Comparison of ENCODE assay signal across 1 cellular context in the genomic region with DNA sequence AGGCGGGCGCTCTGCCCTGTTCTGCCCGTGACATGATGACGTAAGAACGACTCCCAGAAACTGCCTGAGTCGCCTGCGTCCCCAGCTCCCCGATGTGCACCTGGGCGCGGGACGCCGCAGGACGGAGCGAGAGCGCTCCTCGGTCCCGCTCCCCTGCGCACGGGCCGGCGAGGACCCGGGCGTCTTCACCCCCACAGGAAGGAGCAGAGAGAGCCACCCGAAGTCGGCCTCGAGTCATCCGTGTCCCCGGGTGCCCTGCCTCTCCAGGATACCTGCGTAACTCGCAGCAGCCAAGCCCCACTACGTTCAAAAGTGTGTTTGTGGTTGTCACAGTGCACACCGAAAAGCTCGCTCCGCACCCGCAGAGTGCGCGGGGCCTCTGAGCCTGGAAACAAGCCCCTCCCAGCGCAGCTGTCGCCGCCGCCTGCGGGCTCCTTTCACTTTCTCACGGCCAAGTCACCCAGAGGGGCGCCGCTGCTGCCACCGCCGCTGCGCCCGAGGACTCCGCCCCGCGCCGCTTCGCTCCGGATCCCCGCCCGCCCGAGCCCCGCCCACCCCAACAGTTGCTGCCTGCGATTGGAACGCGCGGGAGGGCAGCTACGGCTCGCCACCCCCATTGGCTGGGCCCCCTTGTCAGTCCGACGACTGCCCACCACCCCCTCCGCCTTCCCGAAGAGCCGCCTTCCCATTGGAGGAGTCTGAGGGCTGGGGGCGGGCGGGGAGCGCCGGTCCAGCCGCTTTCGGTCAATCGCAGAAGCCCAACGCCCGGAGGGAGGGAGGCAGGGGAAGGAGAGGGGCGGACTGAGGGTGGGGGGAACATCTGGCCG.
TF ChIP-seq lines count a peak whose summit lies in the region.

No MANE protein-coding gene starts in this region.

TF ChIP-seq in HepG2, 621 proteins besides CTCF, POLR2A, EP300 and RAD21 (continued from another document and continues in another):
- TF ChIP-seq ARID3A (IDR thresholded peaks at IDR 0.05; ENCODE audit: low read depth, low read length) (no peak), CREB1 (IDR thresholded peaks at IDR 0.05) (peak; percentile 84), CREB1 (CRISPR knock-in tag; IDR thresholded peaks at IDR 0.05) (0 out of 2 replicates have a peak, but pooled peaks have one; percentile 3), ZNF207 (IDR thresholded peaks at IDR 0.05; ENCODE audit: borderline replicate concordance) (no peak), ZNF296 (CRISPR knock-in tag; conservative IDR thresholded peaks at IDR 0.05) (no peak), ZNF431 (CRISPR knock-in tag; IDR thresholded peaks at IDR 0.05; ENCODE audit: borderline replicate concordance, low read depth) (no peak), ZSCAN9 (CRISPR knock-in tag; IDR thresholded peaks at IDR 0.05; ENCODE audit: borderline replicate concordance) (no peak), HOXA9 (CRISPR knock-in tag; IDR thresholded peaks at IDR 0.05; ENCODE audit: borderline replicate concordance) (peak; percentile 86; the same call in 1 of the 2 replicates), ZNF383 (CRISPR knock-in tag; IDR thresholded peaks at IDR 0.05; ENCODE audit: borderline replicate concordance) (no peak), TOE1 (CRISPR knock-in tag; IDR thresholded peaks at IDR 0.05) (no peak), ZNF652 (CRISPR knock-in tag; IDR thresholded peaks at IDR 0.05; ENCODE audit: borderline replicate concordance, low read depth) (no peak), SPEN (CRISPR knock-in tag; IDR thresholded peaks at IDR 0.05; ENCODE audit: low read depth) (peak; percentile 68; the same call in 1 of the 2 replicates), NCOR1 (IDR thresholded peaks at IDR 0.05; ENCODE audit: borderline replicate concordance, low read length) (no peak), RBAK (CRISPR knock-in tag; IDR thresholded peaks at IDR 0.05) (no peak), ZMAT5 (CRISPR knock-in tag; IDR thresholded peaks at IDR 0.05; ENCODE audit: borderline replicate concordance, low read depth) (no peak), ZNF501 (CRISPR knock-in tag; IDR thresholded peaks at IDR 0.05) (peak; percentile 32; the same call in 1 of the 2 replicates), NFE2L2 (IDR thresholded peaks at IDR 0.05; ENCODE audit: low read length) (no peak), BHLHE40 (IDR thresholded peaks at IDR 0.05; ENCODE audit: low read length) (peak; percentile 42; the same call in 1 of the 2 replicates), HMG20B (CRISPR knock-in tag; conservative IDR thresholded peaks at IDR 0.05) (no peak; the same call in 1 of the 2 replicates), ATF7 (IDR thresholded peaks at IDR 0.05) (peak; percentile 62), ATF7 (CRISPR knock-in tag; IDR thresholded peaks at IDR 0.05) (0 out of 2 replicates have a peak, but pooled peaks have one; percentile 30), HMGA1 (CRISPR knock-in tag; conservative IDR thresholded peaks at IDR 0.05) (no peak), MTERF4 (CRISPR knock-in tag; IDR thresholded peaks at IDR 0.05) (no peak), CBX2 (IDR thresholded peaks at IDR 0.05; ENCODE audit: low read depth, low read length) (no peak), CBX2 (CRISPR knock-in tag; IDR thresholded peaks at IDR 0.05; ENCODE audit: low read depth) (no peak), KDM5A (IDR thresholded peaks at IDR 0.05; ENCODE audit: borderline replicate concordance, low read length) (no peak), ZNF20 (CRISPR knock-in tag; IDR thresholded peaks at IDR 0.05) (no peak), ZNF235 (CRISPR knock-in tag; IDR thresholded peaks at IDR 0.05; ENCODE audit: borderline replicate concordance) (no peak), ZNF710 (CRISPR knock-in tag; IDR thresholded peaks at IDR 0.05; ENCODE audit: borderline replicate concordance) (no peak), PBX3 (CRISPR knock-in tag; IDR thresholded peaks at IDR 0.05; ENCODE audit: borderline replicate concordance) (no peak), ZNF7 (CRISPR knock-in tag; IDR thresholded peaks at IDR 0.05) (no peak), ZBTB39 (CRISPR knock-in tag; IDR thresholded peaks at IDR 0.05) (no peak), RFXAP (CRISPR knock-in tag; IDR thresholded peaks at IDR 0.05; ENCODE audit: borderline replicate concordance) (no peak), ZFP82 (CRISPR knock-in tag; IDR thresholded peaks at IDR 0.05; ENCODE audit: borderline replicate concordance) (no peak)
- TF ChIP-seq, protein P1, sequence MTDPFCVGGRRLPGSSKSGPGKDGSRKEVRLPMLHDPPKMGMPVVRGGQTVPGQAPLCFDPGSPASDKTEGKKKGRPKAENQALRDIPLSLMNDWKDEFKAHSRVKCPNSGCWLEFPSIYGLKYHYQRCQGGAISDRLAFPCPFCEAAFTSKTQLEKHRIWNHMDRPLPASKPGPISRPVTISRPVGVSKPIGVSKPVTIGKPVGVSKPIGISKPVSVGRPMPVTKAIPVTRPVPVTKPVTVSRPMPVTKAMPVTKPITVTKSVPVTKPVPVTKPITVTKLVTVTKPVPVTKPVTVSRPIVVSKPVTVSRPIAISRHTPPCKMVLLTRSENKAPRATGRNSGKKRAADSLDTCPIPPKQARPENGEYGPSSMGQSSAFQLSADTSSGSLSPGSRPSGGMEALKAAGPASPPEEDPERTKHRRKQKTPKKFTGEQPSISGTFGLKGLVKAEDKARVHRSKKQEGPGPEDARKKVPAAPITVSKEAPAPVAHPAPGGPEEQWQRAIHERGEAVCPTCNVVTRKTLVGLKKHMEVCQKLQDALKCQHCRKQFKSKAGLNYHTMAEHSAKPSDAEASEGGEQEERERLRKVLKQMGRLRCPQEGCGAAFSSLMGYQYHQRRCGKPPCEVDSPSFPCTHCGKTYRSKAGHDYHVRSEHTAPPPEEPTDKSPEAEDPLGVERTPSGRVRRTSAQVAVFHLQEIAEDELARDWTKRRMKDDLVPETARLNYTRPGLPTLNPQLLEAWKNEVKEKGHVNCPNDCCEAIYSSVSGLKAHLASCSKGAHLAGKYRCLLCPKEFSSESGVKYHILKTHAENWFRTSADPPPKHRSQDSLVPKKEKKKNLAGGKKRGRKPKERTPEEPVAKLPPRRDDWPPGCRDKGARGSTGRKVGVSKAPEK (CRISPR knock-in tag; IDR thresholded peaks at IDR 0.05; ENCODE audit: borderline replicate concordance), result no peak
- TF ChIP-seq, protein P2, sequence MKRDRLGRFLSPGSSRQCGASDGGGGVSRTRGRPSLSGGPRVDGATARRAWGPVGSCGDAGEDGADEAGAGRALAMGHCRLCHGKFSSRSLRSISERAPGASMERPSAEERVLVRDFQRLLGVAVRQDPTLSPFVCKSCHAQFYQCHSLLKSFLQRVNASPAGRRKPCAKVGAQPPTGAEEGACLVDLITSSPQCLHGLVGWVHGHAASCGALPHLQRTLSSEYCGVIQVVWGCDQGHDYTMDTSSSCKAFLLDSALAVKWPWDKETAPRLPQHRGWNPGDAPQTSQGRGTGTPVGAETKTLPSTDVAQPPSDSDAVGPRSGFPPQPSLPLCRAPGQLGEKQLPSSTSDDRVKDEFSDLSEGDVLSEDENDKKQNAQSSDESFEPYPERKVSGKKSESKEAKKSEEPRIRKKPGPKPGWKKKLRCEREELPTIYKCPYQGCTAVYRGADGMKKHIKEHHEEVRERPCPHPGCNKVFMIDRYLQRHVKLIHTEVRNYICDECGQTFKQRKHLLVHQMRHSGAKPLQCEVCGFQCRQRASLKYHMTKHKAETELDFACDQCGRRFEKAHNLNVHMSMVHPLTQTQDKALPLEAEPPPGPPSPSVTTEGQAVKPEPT (CRISPR knock-in tag; IDR thresholded peaks at IDR 0.05; ENCODE audit: low read depth), result no peak
- TF ChIP-seq, protein P3, sequence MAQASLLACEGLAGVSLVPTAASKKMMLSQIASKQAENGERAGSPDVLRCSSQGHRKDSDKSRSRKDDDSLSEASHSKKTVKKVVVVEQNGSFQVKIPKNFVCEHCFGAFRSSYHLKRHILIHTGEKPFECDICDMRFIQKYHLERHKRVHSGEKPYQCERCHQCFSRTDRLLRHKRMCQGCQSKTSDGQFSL (CRISPR knock-in tag; IDR thresholded peaks at IDR 0.05), result peak; percentile 37; the same call in 1 of the 2 replicates
- TF ChIP-seq, protein P4, sequence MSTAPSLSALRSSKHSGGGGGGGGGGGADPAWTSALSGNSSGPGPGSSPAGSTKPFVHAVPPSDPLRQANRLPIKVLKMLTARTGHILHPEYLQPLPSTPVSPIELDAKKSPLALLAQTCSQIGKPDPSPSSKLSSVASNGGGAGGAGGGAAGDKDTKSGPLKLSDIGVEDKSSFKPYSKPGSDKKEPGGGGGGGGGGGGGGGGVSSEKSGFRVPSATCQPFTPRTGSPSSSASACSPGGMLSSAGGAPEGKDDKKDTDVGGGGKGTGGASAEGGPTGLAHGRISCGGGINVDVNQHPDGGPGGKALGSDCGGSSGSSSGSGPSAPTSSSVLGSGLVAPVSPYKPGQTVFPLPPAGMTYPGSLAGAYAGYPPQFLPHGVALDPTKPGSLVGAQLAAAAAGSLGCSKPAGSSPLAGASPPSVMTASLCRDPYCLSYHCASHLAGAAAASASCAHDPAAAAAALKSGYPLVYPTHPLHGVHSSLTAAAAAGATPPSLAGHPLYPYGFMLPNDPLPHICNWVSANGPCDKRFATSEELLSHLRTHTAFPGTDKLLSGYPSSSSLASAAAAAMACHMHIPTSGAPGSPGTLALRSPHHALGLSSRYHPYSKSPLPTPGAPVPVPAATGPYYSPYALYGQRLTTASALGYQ (CRISPR knock-in tag; IDR thresholded peaks at IDR 0.05), result no peak
